ENCODE assay signal across 12 cellular contexts in the genomic region with DNA sequence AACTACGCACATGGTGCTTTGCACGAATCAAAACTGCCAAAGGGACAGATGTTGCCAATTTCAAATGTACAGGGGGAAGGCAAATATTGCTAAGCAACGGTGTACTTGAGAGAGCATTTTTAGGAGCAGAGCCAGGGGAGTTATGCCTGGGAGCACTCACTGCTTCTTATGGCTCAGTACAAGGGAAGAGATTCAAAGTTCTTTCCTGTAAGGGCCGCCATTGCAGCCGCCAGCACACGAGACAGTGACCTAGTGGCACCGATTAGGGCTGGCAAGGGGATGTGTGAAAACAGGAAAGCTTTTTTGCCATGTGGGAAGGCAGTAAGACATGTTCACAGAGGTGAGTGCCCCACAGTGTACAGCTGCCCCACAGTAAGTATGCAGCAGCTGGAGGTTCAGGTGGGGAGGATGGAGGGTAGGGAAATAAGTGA.
DNase-seq lines count a peak whose midpoint lies in the region; ATAC-seq and FAIRE-seq lines count a peak whose summit lies in the region.
"Had no signal": no experiment of that assay in that cellular context is flagged by ENCODE, and none has a peak within 500 bp of the region (broad histone marks: within the 10 kb centered on the region; RNA-seq: fewer than 3 reads in every experiment).

No MANE protein-coding gene starts in this region.

- H3K4me3 ChIP-seq in small intestine (ENCODE audit: low read depth in 1 of 2, low read length in 2 of 2) = no peak overlapping the region
- H3K4me3 ChIP-seq: tibial nerve had no signal

- no peak for FAIRE-seq in small intestine (lab: Jason Lieb, UNC)
- FAIRE-seq: A204.1 had no signal

- peaks cover 21% of the 10 kb centered on the region for H3K4me1 Mint-ChIP-seq in activated naive CD8-positive, alpha-beta T cell treated with anti-CD3 and anti-CD28 coated beads for 36 hours

- no peak overlapping the region for H3K27ac Mint-ChIP-seq in activated naive CD8-positive, alpha-beta T cell treated with anti-CD3 and anti-CD28 coated beads for 36 hours

- H3K9me3 Mint-ChIP-seq in activated naive CD8-positive, alpha-beta T cell treated with anti-CD3 and anti-CD28 coated beads for 36 hours = peaks cover 3% of the 10 kb centered on the region

- peak; percentile 30 to 52 for DNase-seq in NCI-H526 (lab: John Stamatoyannopoulos, UW)
- DNase-seq in NCI-H526 treated with DMSO at 0.1 percent for 48 hours (lab: John Stamatoyannopoulos, UW) = no peak
- peak; percentile 60 for DNase-seq in NCI-H82 (lab: John Stamatoyannopoulos, UW)
- no peak for DNase-seq in Right ventricle myocardium superior
- no peak for DNase-seq in activated naive CD8-positive, alpha-beta T cell treated with anti-CD3 and anti-CD28 coated beads for 36 hours
- no peak for DNase-seq in small intestine
- DNase-seq: activated CD4-positive, alpha-beta T cell treated with anti-CD3 and anti-CD28 coated beads, Interleukin-2, amount 50 U/mL, for 1 hour; brain microvascular endothelial cell had no signal

- no peak overlapping the region for H3K4me3 Mint-ChIP-seq in activated naive CD8-positive, alpha-beta T cell treated with anti-CD3 and anti-CD28 coated beads for 36 hours

- H3K36me3 ChIP-seq in small intestine (ENCODE audit: control insufficient read depth in 2 of 2, insufficient read depth in 2 of 2, low read length in 2 of 2) = no peaks in the 10 kb centered on the region
- H3K36me3 ChIP-seq: brain microvascular endothelial cell had no signal

- H3K27ac ChIP-seq in temporal lobe (ENCODE audit: low read depth, low read length) (peak overlapping the region; percentile 6), small intestine (ENCODE audit: low read depth in 1 of 2, low read length in 1 of 2) (no peak overlapping the region)
- H3K27ac ChIP-seq: brain microvascular endothelial cell, tibial nerve had no signal

- intact Hi-C loops in Right ventricle myocardium superior (cut with DNase I) = no loop called here

- no peaks in the 10 kb centered on the region for H3K9me3 ChIP-seq in small intestine (ENCODE audit: control insufficient read depth, low read depth)
- H3K9me3 ChIP-seq: tibial nerve had no signal

- ATAC-seq in Right ventricle myocardium superior (ENCODE audit: poor library complexity) = peak; percentile 85
- no peak for ATAC-seq in HG03175 (IDR thresholded peaks at IDR 0.05; ENCODE audit: unreplicated experiment)

- H3K4me1 ChIP-seq in small intestine (ENCODE audit: control insufficient read depth in 2 of 2, insufficient read depth in 1 of 2, low read depth in 1 of 2, low read length in 1 of 2) = peaks cover 0 to 12% of the 10 kb centered on the region in 2 donors

- 69 to 79% (median 70%) methylated on average over 7 of the region's 7 CpGs for WGBS in small intestine, 3 donors

- peaks cover 6% of the 10 kb centered on the region for H3K36me3 Mint-ChIP-seq in activated naive CD8-positive, alpha-beta T cell treated with anti-CD3 and anti-CD28 coated beads for 36 hours

- H3K27me3 ChIP-seq in small intestine (ENCODE audit: control insufficient read depth in 2 of 2, insufficient read depth in 2 of 2, low read length in 2 of 2) = no peaks in the 10 kb centered on the region
- H3K27me3 ChIP-seq: brain microvascular endothelial cell, tibial nerve had no signal

- no peaks in the 10 kb centered on the region for H3K27me3 Mint-ChIP-seq in activated naive CD8-positive, alpha-beta T cell treated with anti-CD3 and anti-CD28 coated beads for 36 hours

Comparison
In these comparisons a context has a peak if more than half of its experiments do, and no peak if none do; other contexts are left out.
1. DNase-seq: peak in NCI-H526 (2 of 2) and NCI-H82 (single experiment); none in NCI-H526 treated with DMSO at 0.1 percent for 48 hours (single experiment), Right ventricle myocardium superior (single experiment), activated naive CD8-positive, alpha-beta T cell treated with anti-CD3 and anti-CD28 coated beads for 36 hours (single experiment) and small intestine (single experiment).